Comparison of ENCODE assay signal across 1 cellular context in the genomic region with DNA sequence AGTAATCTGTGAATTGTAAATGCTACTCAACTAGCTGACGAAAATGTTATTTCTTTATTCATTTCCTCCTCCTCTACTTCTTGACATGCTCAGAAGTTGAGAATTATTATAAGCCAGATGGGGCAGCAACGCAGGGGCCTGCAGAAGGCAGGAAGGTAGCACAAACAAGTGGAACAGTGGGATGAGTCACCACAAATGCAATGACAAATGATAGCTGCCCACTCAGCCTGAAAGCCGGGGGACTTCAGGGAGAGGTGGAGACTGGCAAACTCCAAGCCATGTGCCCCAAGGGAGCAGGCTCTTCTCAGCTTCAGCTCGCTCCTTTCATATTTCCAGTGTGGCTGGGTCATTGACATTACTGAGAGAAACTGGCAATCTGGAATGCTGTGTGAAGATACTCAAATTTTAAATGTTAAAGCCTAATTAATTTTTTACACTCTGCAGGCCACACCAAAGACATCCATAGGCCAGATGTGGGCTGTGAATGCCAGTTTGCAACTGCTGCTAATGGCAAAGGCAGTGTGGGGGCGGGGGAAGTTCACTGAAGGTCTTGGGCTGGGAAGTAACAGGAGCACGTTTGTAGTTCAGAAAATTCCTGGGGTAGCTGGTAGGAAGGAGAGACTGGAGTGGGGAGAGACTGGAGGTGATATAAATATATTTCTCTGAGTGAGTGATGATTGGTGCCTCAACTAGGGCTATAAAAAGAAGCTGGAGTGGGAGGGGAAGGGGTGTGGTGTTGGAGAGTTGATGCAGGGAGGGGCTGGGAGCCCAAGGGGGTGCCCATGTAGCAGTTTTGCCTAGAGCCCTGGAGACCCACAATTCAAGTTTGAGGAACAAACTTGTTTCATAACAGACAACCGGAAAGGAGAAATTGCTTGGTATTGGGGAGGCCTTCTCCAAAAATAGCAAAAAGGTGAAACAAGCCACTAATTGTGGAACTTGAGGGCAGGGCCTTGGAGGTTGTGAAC.
TF ChIP-seq lines count a peak whose summit lies in the region.

No MANE protein-coding gene starts in this region.

TF ChIP-seq in GM12878, 131 proteins besides CTCF, POLR2A, EP300 and RAD21 (continued from another document):
- TF ChIP-seq, protein P1, sequence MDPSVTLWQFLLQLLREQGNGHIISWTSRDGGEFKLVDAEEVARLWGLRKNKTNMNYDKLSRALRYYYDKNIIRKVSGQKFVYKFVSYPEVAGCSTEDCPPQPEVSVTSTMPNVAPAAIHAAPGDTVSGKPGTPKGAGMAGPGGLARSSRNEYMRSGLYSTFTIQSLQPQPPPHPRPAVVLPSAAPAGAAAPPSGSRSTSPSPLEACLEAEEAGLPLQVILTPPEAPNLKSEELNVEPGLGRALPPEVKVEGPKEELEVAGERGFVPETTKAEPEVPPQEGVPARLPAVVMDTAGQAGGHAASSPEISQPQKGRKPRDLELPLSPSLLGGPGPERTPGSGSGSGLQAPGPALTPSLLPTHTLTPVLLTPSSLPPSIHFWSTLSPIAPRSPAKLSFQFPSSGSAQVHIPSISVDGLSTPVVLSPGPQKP (IDR thresholded peaks at IDR 0.05; ENCODE audit: low read depth, low read length) = no peak
- TF ChIP-seq NR2C2 (IDR thresholded peaks at IDR 0.05; ENCODE audit: borderline replicate concordance, control insufficient read depth, insufficient read length, low read depth) (no peak), RCOR1 (conservative IDR thresholded peaks at IDR 0.05; ENCODE audit: low read depth, low read length) (no peak), SPI1 (IDR thresholded peaks at IDR 0.05; ENCODE audit: borderline replicate concordance, insufficient read depth, low read depth, low read length) (no peak), ZNF217 (IDR thresholded peaks at IDR 0.05) (no peak), RELA (IDR thresholded peaks at IDR 0.05; ENCODE audit: borderline replicate concordance, partially characterized antibody) (no peak), EGR1 (IDR thresholded peaks at IDR 0.05; ENCODE audit: borderline replicate concordance in 1 of 2, low read depth in 2 of 2, low read length in 2 of 2) (peak in 1 of 2 experiments; percentile 60; a peak in 2 of 3 replicates), RAD51 (IDR thresholded peaks at IDR 0.05) (no peak), FOS (IDR thresholded peaks at IDR 0.05; ENCODE audit: borderline replicate concordance, extremely low read depth, insufficient read length) (no peak), NFIC (IDR thresholded peaks at IDR 0.05; ENCODE audit: low read depth, low read length) (peak; percentile 91), IKZF1 (conservative IDR thresholded peaks at IDR 0.05) (peak; percentile 81), BCL11A (IDR thresholded peaks at IDR 0.05; ENCODE audit: low read depth, low read length) (peak; percentile 86), HDAC2 (IDR thresholded peaks at IDR 0.05) (no peak), CEBPB (IDR thresholded peaks at IDR 0.05; ENCODE audit: borderline replicate concordance in 1 of 2, low read depth in 2 of 2, low read length in 2 of 2) (no peak), PRDM15 (CRISPR knock-in tag; IDR thresholded peaks at IDR 0.05) (no peak), CBFB (IDR thresholded peaks at IDR 0.05; ENCODE audit: low read depth) (peak; percentile 64; the same call in 1 of the 2 replicates), SMARCA5 (IDR thresholded peaks at IDR 0.05) (no peak), CEBPZ (IDR thresholded peaks at IDR 0.05; ENCODE audit: low read depth, low read length) (no peak), NRF1 (conservative IDR thresholded peaks at IDR 0.05; ENCODE audit: low read depth, low read length) (no peak), RUNX3 (IDR thresholded peaks at IDR 0.05; ENCODE audit: low read length) (peak; percentile 92), KLF5 (IDR thresholded peaks at IDR 0.05; ENCODE audit: partially characterized antibody) (no peak)
- TF ChIP-seq, protein P2, sequence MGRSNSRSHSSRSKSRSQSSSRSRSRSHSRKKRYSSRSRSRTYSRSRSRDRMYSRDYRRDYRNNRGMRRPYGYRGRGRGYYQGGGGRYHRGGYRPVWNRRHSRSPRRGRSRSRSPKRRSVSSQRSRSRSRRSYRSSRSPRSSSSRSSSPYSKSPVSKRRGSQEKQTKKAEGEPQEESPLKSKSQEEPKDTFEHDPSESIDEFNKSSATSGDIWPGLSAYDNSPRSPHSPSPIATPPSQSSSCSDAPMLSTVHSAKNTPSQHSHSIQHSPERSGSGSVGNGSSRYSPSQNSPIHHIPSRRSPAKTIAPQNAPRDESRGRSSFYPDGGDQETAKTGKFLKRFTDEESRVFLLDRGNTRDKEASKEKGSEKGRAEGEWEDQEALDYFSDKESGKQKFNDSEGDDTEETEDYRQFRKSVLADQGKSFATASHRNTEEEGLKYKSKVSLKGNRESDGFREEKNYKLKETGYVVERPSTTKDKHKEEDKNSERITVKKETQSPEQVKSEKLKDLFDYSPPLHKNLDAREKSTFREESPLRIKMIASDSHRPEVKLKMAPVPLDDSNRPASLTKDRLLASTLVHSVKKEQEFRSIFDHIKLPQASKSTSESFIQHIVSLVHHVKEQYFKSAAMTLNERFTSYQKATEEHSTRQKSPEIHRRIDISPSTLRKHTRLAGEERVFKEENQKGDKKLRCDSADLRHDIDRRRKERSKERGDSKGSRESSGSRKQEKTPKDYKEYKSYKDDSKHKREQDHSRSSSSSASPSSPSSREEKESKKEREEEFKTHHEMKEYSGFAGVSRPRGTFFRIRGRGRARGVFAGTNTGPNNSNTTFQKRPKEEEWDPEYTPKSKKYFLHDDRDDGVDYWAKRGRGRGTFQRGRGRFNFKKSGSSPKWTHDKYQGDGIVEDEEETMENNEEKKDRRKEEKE (IDR thresholded peaks at IDR 0.05) = no peak
TF ChIP-seq in GM12878: peak in this region for 36.
